ENCODE assay signal across 9 cellular contexts in the genomic region with DNA sequence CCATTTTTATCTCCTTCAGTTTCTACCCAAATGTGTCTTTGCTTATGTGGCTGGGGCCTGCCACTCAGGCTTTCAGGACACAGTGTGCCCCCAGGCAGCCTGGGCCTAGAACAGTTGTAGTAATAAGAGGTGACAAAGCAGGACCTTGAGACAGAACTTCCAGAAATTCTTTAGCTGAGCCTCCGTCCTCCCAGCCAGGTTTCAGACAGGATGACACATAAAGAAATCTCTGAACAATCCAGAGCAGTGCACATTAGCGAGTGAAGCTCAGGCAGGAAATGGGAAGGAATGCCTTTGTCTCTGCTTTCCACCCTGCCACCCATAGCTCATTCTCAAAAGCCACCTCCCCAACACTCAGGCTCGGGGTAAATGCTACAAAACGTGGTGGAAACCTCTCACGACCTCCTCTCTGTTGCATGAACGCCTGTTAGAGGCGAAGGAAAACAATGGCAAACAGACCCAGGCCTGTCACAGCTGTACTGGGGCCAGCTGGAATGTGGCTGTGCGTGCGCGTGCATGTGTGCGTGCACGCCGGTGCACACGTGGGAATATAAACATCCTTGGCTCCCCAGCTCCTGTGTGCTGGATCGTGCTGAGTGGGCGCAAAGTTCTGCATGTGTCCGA.
DNase-seq lines count a peak whose midpoint lies in the region; TF ChIP-seq lines count a peak whose summit lies in the region.
"Had no signal": no experiment of that assay in that cellular context is flagged by ENCODE, and none has a peak within 500 bp of the region (broad histone marks: within the 10 kb centered on the region; RNA-seq: fewer than 3 reads in every experiment).

No MANE protein-coding gene starts in this region.

- H3K4me3 Mint-ChIP-seq in T-helper 1 cell treated with Interleukin-12 subunit alpha and Interleukin-12 subunit beta and Interleukin-4 antibody, amounts not matched to agents 30 μg/mL and 1 μg/mL, for 36 hours, result peak overlapping the region; percentile 18
- peak overlapping the region; percentile 0 to 83 (median 40) for H3K4me3 Mint-ChIP-seq in IgD-negative memory B cell

- DNase-seq in T-helper 1 cell (no peak), esophagus muscularis mucosa (ENCODE audit: extremely low spot score) (no peak), spleen (peak; percentile 77), NCI-H774 (lab: John Stamatoyannopoulos, UW) (no peak), hippocampal formation (lab: John Stamatoyannopoulos, UW) (no peak), NCI-H2081 (lab: John Stamatoyannopoulos, UW) (no peak)

- no peak overlapping the region for H3K4me3 ChIP-seq in esophagus muscularis mucosa
- no peak overlapping the region for H3K4me3 ChIP-seq in spleen

- no peak overlapping the region for H3K27ac Mint-ChIP-seq in T-helper 1 cell treated with Interleukin-12 subunit alpha and Interleukin-12 subunit beta and Interleukin-4 antibody, amounts not matched to agents 30 μg/mL and 1 μg/mL, for 36 hours
- H3K27ac Mint-ChIP-seq in IgD-negative memory B cell, result peak overlapping the region; percentile 53 to 92 (median 91)

- TF ChIP-seq CTCF in esophagus muscularis mucosa (IDR thresholded peaks at IDR 0.05), result no peak
- TF ChIP-seq CTCF in spleen (IDR thresholded peaks at IDR 0.05 in 8 of 11, conservative IDR thresholded peaks at IDR 0.05 in 3 of 11), result no peak

- intact Hi-C loops in esophagus muscularis mucosa (cut with DNase I) (no loop called here), spleen (cut with DNase I; ENCODE audit: low total_unique reads) (no loop called here)

- H3K4me1 ChIP-seq in esophagus muscularis mucosa, result peaks cover 31 to 60% (median 42%) of the 10 kb centered on the region in 4 donors
- H3K4me1 ChIP-seq in spleen, result peaks cover 14 to 97% (median 43%) of the 10 kb centered on the region in 6 donors

- no peaks in the 10 kb centered on the region for H3K9me3 Mint-ChIP-seq in T-helper 1 cell treated with Interleukin-12 subunit alpha and Interleukin-12 subunit beta and Interleukin-4 antibody, amounts not matched to agents 30 μg/mL and 1 μg/mL, for 36 hours
- H3K9me3 Mint-ChIP-seq in IgD-negative memory B cell, result no peaks in the 10 kb centered on the region

- no peaks in the 10 kb centered on the region for H3K36me3 Mint-ChIP-seq in T-helper 1 cell treated with Interleukin-12 subunit alpha and Interleukin-12 subunit beta and Interleukin-4 antibody, amounts not matched to agents 30 μg/mL and 1 μg/mL, for 36 hours (ENCODE audit: low read depth)
- no peaks in the 10 kb centered on the region for H3K36me3 Mint-ChIP-seq in IgD-negative memory B cell

- no peak for TF ChIP-seq EP300 in esophagus muscularis mucosa (IDR thresholded peaks at IDR 0.05)

- H3K4me1 Mint-ChIP-seq in T-helper 1 cell treated with Interleukin-12 subunit alpha and Interleukin-12 subunit beta and Interleukin-4 antibody, amounts not matched to agents 30 μg/mL and 1 μg/mL, for 36 hours (ENCODE audit: low read depth), result peaks cover 23% of the 10 kb centered on the region
- H3K4me1 Mint-ChIP-seq in IgD-negative memory B cell, result peaks cover 34 to 62% (median 58%) of the 10 kb centered on the region in 3 donors

- H3K36me3 ChIP-seq in esophagus muscularis mucosa (no peaks in the 10 kb centered on the region), spleen (no peaks in the 10 kb centered on the region)

- peak overlapping the region; percentile 58 to 75 (median 64) for H3K27ac ChIP-seq in esophagus muscularis mucosa (replicated peaks in 1 of 4)
- H3K27ac ChIP-seq in spleen, result peak overlapping the region in 7 of 8 donors; percentile 59 to 87 (median 76)
- H3K27ac ChIP-seq: 22Rv1 had no signal

- TF ChIP-seq POLR2A in esophagus muscularis mucosa (IDR thresholded peaks at IDR 0.05; ENCODE audit: low read depth) (no peak), spleen (IDR thresholded peaks at IDR 0.05) (no peak)

- WGBS in esophagus muscularis mucosa, result 69% methylated on average over 15 of the region's 17 CpGs
- WGBS in spleen, 5 donors, result 60 to 77% (median 71%) methylated on average over 13 to 17 of the region's 17 CpGs

- H3K27me3 Mint-ChIP-seq in T-helper 1 cell treated with Interleukin-12 subunit alpha and Interleukin-12 subunit beta and Interleukin-4 antibody, amounts not matched to agents 30 μg/mL and 1 μg/mL, for 36 hours (ENCODE audit: low read depth), result no peaks in the 10 kb centered on the region
- H3K27me3 Mint-ChIP-seq in IgD-negative memory B cell, result no peaks in the 10 kb centered on the region

- no peaks in the 10 kb centered on the region for H3K27me3 ChIP-seq in esophagus muscularis mucosa
- no peaks in the 10 kb centered on the region for H3K27me3 ChIP-seq in spleen (replicated peaks in 1 of 7)

- H3K9me3 ChIP-seq in esophagus muscularis mucosa (no peaks in the 10 kb centered on the region), spleen (no peaks in the 10 kb centered on the region)
